In genomic region chr11:60128866-60129265, GRCh38 we compare ENCODE assay signal across 13 cellular contexts. TPM values are rescaled to one million over a fixed set of nuclear protein-coding genes. Genes with fewer than 3 reads are reported as not detected.
"Had no signal": no experiment of that assay in that cellular context is flagged by ENCODE, and none has a peak within 500 bp of the region (broad histone marks: within the 10 kb centered on the region; RNA-seq: fewer than 3 reads in every experiment).

No MANE protein-coding gene starts in this region.

RNA-seq across cellular contexts. Expression of gene MS4A2, which starts 40.4 kb away (rescaled TPM):
- total RNA-seq: activated B cell treated with CpG ODN at 0.5 μM for 24 hours; activated CD4-positive, alpha-beta memory T cell treated with anti-CD3 and anti-CD28 coated beads for 36 hours; activated CD4-positive, alpha-beta memory T cell treated with anti-CD3 and anti-CD28 coated beads, Interleukin-2, amount 10 ng/mL, durations not matched to agents 7 days and 5 days; activated CD4-positive, alpha-beta T cell treated with anti-CD3 and anti-CD28 coated beads for 36 hours; activated CD4-positive, alpha-beta T cell treated with anti-CD3 and anti-CD28 coated beads, Interleukin-2, amount 10 ng/mL, durations not matched to agents 24 days and 14 days; activated CD4-positive, alpha-beta T cell treated with anti-CD3 and anti-CD28 coated beads, Interleukin-2, amount 10 ng/mL, durations not matched to agents 7 days and 5 days; activated CD8-positive, alpha-beta memory T cell treated with anti-CD3 and anti-CD28 coated beads for 36 hours; activated CD8-positive, alpha-beta memory T cell treated with anti-CD3 and anti-CD28 coated beads, Interleukin-2, amount 10 ng/mL, durations not matched to agents 7 days and 5 days; activated CD8-positive, alpha-beta T cell treated with anti-CD3 and anti-CD28 coated beads for 36 hours; activated CD8-positive, alpha-beta T cell treated with anti-CD3 and anti-CD28 coated beads, Interleukin-2, amount 10 ng/mL, durations not matched to agents 7 days and 5 days; T-helper 1 cell treated with Interleukin-12 subunit alpha and Interleukin-12 subunit beta and Interleukin-4 antibody, amounts not matched to agents 30 ng/mL and 1 ng/mL, for 36 hours; T-helper 2 cell treated with Interferon-gamma antibody and Interleukin-4, amounts not matched to agents 100 ng/mL and 5 ng/mL, for 36 hours; WTC11 had no signal

RNA-seq across cellular contexts. Expression of gene MS4A6A, which starts 54.0 kb away (rescaled TPM):
- total RNA-seq: activated B cell treated with CpG ODN at 0.5 μM for 24 hours; activated CD4-positive, alpha-beta memory T cell treated with anti-CD3 and anti-CD28 coated beads for 36 hours; activated CD4-positive, alpha-beta memory T cell treated with anti-CD3 and anti-CD28 coated beads, Interleukin-2, amount 10 ng/mL, durations not matched to agents 7 days and 5 days; activated CD4-positive, alpha-beta T cell treated with anti-CD3 and anti-CD28 coated beads for 36 hours; activated CD4-positive, alpha-beta T cell treated with anti-CD3 and anti-CD28 coated beads, Interleukin-2, amount 10 ng/mL, durations not matched to agents 7 days and 5 days; activated CD8-positive, alpha-beta memory T cell treated with anti-CD3 and anti-CD28 coated beads for 36 hours; activated CD8-positive, alpha-beta memory T cell treated with anti-CD3 and anti-CD28 coated beads, Interleukin-2, amount 10 ng/mL, durations not matched to agents 7 days and 5 days; activated CD8-positive, alpha-beta T cell treated with anti-CD3 and anti-CD28 coated beads for 36 hours; activated CD8-positive, alpha-beta T cell treated with anti-CD3 and anti-CD28 coated beads, Interleukin-2, amount 10 ng/mL, durations not matched to agents 7 days and 5 days; T-helper 1 cell treated with Interleukin-12 subunit alpha and Interleukin-12 subunit beta and Interleukin-4 antibody, amounts not matched to agents 30 ng/mL and 1 ng/mL, for 36 hours; T-helper 2 cell treated with Interferon-gamma antibody and Interleukin-4, amounts not matched to agents 100 ng/mL and 5 ng/mL, for 36 hours had no signal
